ENCODE assay signal across 8 cellular contexts in genomic region chr7:74661836-74662794, GRCh38. TPM values are rescaled to one million over a fixed set of nuclear protein-coding genes. Genes with fewer than 3 reads are reported as not detected.
DNase-seq lines count a peak whose midpoint lies in the region; TF ChIP-seq lines count a peak whose summit lies in the region.
"Not testable (repeated sequence)": the region's sequence is repeated elsewhere in the genome, so short reads cannot be mapped to it uniquely, and the experiment has no call there.

No MANE protein-coding gene starts in this region.

- H3K79me2 ChIP-seq in SK-N-SH (ENCODE audit: insufficient read depth): peaks cover 92% of the 10 kb centered on the region

- TF ChIP-seq RAD21 in SK-N-SH (IDR thresholded peaks at IDR 0.05; ENCODE audit: low read length): not testable (repeated sequence)

- WGBS in SK-N-SH (ENCODE audit: low lambda C conversion rate): 87% methylated on average over 21 of the region's 21 CpGs

- CTCF ChIA-PET in SK-N-SH (lab: Yijun Ruan, JAX): interaction anchor here (0.6 to 1.3 kb wide), 6 partner anchors 9 to 261 kb away, joined by 3 to 5 read pairs (median 3); no protein-coding TSS in a partner anchor
- CTCF ChIA-PET in MCF 10A (lab: Yijun Ruan, JAX): not testable (repeated sequence)

- not testable (repeated sequence) for DNase-seq in BE2C; MCF 10A (ENCODE audit: unreplicated experiment)
- DNase-seq in GM12865 (ENCODE audit: low read depth): peak; percentile 66
- peak; percentile 64 for DNase-seq in LHCN-M2 (ENCODE audit: low read depth)
- peak; percentile 53 for DNase-seq in SK-N-SH
- peak; percentile 68 for DNase-seq in glomerular visceral epithelial cell (ENCODE audit: extremely low spot score)
- peak; percentile 92 for DNase-seq in myocyte (ENCODE audit: low read depth)

- peaks cover 20% of the 10 kb centered on the region for H3F3A ChIP-seq in SK-N-SH (replicated peaks; ENCODE audit: insufficient read depth)

- not testable (repeated sequence) for H2AFZ ChIP-seq in SK-N-SH (ENCODE audit: low read depth)

- peaks cover 21% of the 10 kb centered on the region for H3K4me1 Mint-ChIP-seq in MCF 10A (ENCODE audit: insufficient read depth, unreplicated experiment)
- H3K4me1 Mint-ChIP-seq in stimulated activated naive CD8-positive, alpha-beta T cell treated with anti-CD3 and anti-CD28 coated beads, Interleukin-15, Interleukin-2, amounts not matched to agents 100 ng/mL and 50 ng/mL, for 24 hours (ENCODE audit: low read depth): peaks cover 70% of the 10 kb centered on the region

- peak overlapping the region; percentile 15; the same call in 1 of the 2 replicates for H3K4me2 ChIP-seq in SK-N-SH

- intact Hi-C loops in MCF 10A (cut with micrococcal nuclease): not testable (repeated sequence)

- POLR2A ChIA-PET in SK-N-SH (lab: Yijun Ruan, JAX): not testable (repeated sequence)
- POLR2A ChIA-PET in MCF 10A (lab: Yijun Ruan, JAX): interaction anchor here (0.9 kb wide), 1 partner anchor 57 kb away, joined by 3 read pairs; no protein-coding TSS in a partner anchor

- H3K4me3 ChIP-seq in BE2C (ENCODE audit: low read depth, low read length); SK-N-SH (ENCODE audit: low read depth in 2 of 2, low read length in 1 of 2): not testable (repeated sequence)
- H3K4me3 ChIP-seq in GM12865 (ENCODE audit: low read depth, low read length): peak overlapping the region; percentile 98

- not testable (repeated sequence) for H3K27me3 Mint-ChIP-seq in MCF 10A (ENCODE audit: insufficient read depth, unreplicated experiment); stimulated activated naive CD8-positive, alpha-beta T cell treated with anti-CD3 and anti-CD28 coated beads, Interleukin-15, Interleukin-2, amounts not matched to agents 100 ng/mL and 50 ng/mL, for 24 hours

- H3K9ac ChIP-seq in SK-N-SH: not testable (repeated sequence)

- TF ChIP-seq EP300 in SK-N-SH (IDR thresholded peaks at IDR 0.05; ENCODE audit: borderline replicate concordance in 1 of 2, low read depth in 1 of 2, low read length in 1 of 2): not testable (repeated sequence)

- H3K27me3 ChIP-seq in BE2C; SK-N-SH (ENCODE audit: insufficient read depth): not testable (repeated sequence)

- H3K36me3 ChIP-seq in BE2C (peaks cover 55% of the 10 kb centered on the region), SK-N-SH (replicated peaks in 1 of 2; ENCODE audit: control insufficient read depth in 1 of 2, insufficient read depth in 2 of 2, low read length in 1 of 2) (peaks cover 3 to 41% of the 10 kb centered on the region in 2 experiments)

- peaks cover 44% of the 10 kb centered on the region for H3K36me3 Mint-ChIP-seq in MCF 10A (ENCODE audit: insufficient read depth, unreplicated experiment)
- peaks cover 47% of the 10 kb centered on the region for H3K36me3 Mint-ChIP-seq in stimulated activated naive CD8-positive, alpha-beta T cell treated with anti-CD3 and anti-CD28 coated beads, Interleukin-15, Interleukin-2, amounts not matched to agents 100 ng/mL and 50 ng/mL, for 24 hours (ENCODE audit: low read depth)

- TF ChIP-seq CTCF in BE2C (IDR thresholded peaks at IDR 0.05; ENCODE audit: low read depth, low read length) (peak; percentile 1; the same call in 1 of the 2 replicates), GM12865 (IDR thresholded peaks at IDR 0.05; ENCODE audit: insufficient read depth, low read depth, low read length, missing control alignments) (peak; percentile 17)
- not testable (repeated sequence) for TF ChIP-seq CTCF in SK-N-SH (IDR thresholded peaks at IDR 0.05); MCF 10A (IDR thresholded peaks at IDR 0.05; ENCODE audit: unreplicated experiment)

- not testable (repeated sequence) for H3K9me3 ChIP-seq in BE2C, SK-N-SH

- not testable (repeated sequence) for H3K9me3 Mint-ChIP-seq in MCF 10A (ENCODE audit: unreplicated experiment); stimulated activated naive CD8-positive, alpha-beta T cell treated with anti-CD3 and anti-CD28 coated beads, Interleukin-15, Interleukin-2, amounts not matched to agents 100 ng/mL and 50 ng/mL, for 24 hours

- H3K4me1 ChIP-seq in BE2C: not testable (repeated sequence)
- H3K4me1 ChIP-seq in SK-N-SH (ENCODE audit: control insufficient read depth in 1 of 2, insufficient read depth in 2 of 2, low read depth in 1 of 2, low read length in 1 of 2): peaks cover 8 to 14% of the 10 kb centered on the region in 2 experiments; a peak in 2 of 4 replicates

- peaks cover 86% of the 10 kb centered on the region for H4K20me1 ChIP-seq in SK-N-SH (ENCODE audit: insufficient read depth)

- H3K27ac Mint-ChIP-seq in MCF 10A (ENCODE audit: low read depth, unreplicated experiment); stimulated activated naive CD8-positive, alpha-beta T cell treated with anti-CD3 and anti-CD28 coated beads, Interleukin-15, Interleukin-2, amounts not matched to agents 100 ng/mL and 50 ng/mL, for 24 hours: not testable (repeated sequence)

- not testable (repeated sequence) for H3K4me3 Mint-ChIP-seq in MCF 10A (ENCODE audit: unreplicated experiment)
- peak overlapping the region; percentile 43 for H3K4me3 Mint-ChIP-seq in stimulated activated naive CD8-positive, alpha-beta T cell treated with anti-CD3 and anti-CD28 coated beads, Interleukin-15, Interleukin-2, amounts not matched to agents 100 ng/mL and 50 ng/mL, for 24 hours

- BruUV-seq in MCF 10A (replicated peaks; lab: Mats Ljungman, UMichigan): TSS peak; percentile 3

- H3K9me2 ChIP-seq in SK-N-SH: not testable (repeated sequence)

- H3K27ac ChIP-seq in SK-N-SH (ENCODE audit: low read depth in 2 of 2, low read length in 1 of 2): not testable (repeated sequence)

TF ChIP-seq in SK-N-SH, 30 proteins besides CTCF, POLR2A, EP300 and RAD21:
- TF ChIP-seq PBX3 (IDR thresholded peaks at IDR 0.05): peak; percentile 29
TF ChIP-seq in SK-N-SH: peak in this region for 1; not testable (repeated sequence) for 29.

RNA-seq across cellular contexts. Expression of gene GTF2I, which starts 4.6 kb away (rescaled TPM):
- 115 TPM for polyA plus RNA-seq in BE2C (2012; ENCODE audit: insufficient read depth, insufficient read length, low read depth)
- total RNA-seq in LHCN-M2 (2014; rRNA removed): 144 and 180 TPM in 2 replicates
- 76.2 TPM for polyA plus RNA-seq in LHCN-M2 (2012)
- polyA plus RNA-seq in SK-N-SH (2012; rRNA removed): 90.2 and 90.5 TPM in 2 replicates
- polyA plus RNA-seq in SK-N-SH (2012; cell fraction: cytosol; rRNA removed): 84.5 and 85.2 TPM in 2 replicates
- polyA plus RNA-seq in SK-N-SH (2012; cell fraction: nucleus; rRNA removed): 569 and 584 TPM in 2 replicates
- 130 and 152 TPM in 2 replicates for total RNA-seq in MCF 10A (2022)
- 253 and 267 TPM in 2 replicates for total RNA-seq in myocyte
- 132 TPM for polyA plus RNA-seq in myocyte (2012)
